ENCODE assay signal across 1 cellular context in the genomic region with DNA sequence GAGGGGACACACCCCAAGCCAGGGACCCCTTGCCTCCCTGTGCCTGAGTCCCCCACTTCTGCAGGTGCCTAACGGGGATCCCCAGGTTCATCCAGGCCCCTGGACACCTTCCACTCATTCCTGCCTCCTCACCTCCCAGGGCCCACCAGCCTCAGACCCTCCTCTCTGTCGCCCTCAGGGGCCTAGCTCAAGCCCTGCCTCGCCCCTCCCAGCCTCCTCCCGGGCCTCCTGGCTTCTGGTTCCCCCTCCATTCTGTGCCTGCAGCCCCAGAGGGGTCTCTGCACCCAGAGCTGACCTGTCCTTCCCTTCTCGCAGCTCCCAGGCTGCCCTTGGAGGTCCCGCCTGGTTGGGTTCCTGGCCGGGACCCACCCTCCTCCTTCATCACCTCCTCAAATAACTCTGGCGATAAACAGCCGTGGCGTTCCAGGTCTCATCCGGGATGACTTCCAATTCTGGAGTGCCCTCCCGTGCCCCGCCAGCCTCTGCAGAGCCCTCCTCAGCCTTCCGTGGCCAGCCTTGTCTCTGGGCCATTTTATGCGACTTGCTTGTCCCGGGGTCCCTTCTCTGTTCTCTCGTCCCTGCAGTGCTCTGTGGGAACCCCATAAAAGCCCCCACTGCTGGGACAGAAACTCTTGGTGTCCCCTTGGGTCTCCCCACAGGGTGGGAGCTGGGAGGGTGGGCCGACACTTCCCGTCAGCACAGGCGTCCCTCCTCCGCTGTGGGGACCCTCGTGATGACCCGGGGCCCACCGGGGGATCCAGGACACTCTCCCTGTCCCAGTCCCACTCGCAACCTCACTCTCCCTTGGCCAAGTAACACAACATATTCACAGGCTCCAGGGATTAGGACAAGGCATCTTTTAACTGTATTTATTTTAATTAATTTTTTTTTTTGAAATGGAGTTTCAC.
TF ChIP-seq lines count a peak whose summit lies in the region.

No MANE protein-coding gene starts in this region.

TF ChIP-seq in A549, 52 proteins besides CTCF, POLR2A, EP300 and RAD21 (continued from another document):
- TF ChIP-seq HMGXB4 (CRISPR knock-in tag; IDR thresholded peaks at IDR 0.05; ENCODE audit: borderline replicate concordance) (no peak), FOSB (CRISPR knock-in tag; IDR thresholded peaks at IDR 0.05) (no peak), RFX5 (IDR thresholded peaks at IDR 0.05) (no peak), TP53 (CRISPR knock-in tag; IDR thresholded peaks at IDR 0.05) (no peak)
TF ChIP-seq in A549: peak in this region for 0.
